ENCODE assay signal across 1 cellular context in genomic region chr2:78941751-78942150, GRCh38.
TF ChIP-seq lines count a peak whose summit lies in the region.

No MANE protein-coding gene starts in this region.

TF ChIP-seq in GM12878, 131 proteins besides CTCF, POLR2A, EP300 and RAD21 (continued from another document):
- TF ChIP-seq GATAD2B (conservative IDR thresholded peaks at IDR 0.05; ENCODE audit: low read depth) (no peak), SUZ12 (IDR thresholded peaks at IDR 0.05; ENCODE audit: unreplicated experiment) (no peak), TARDBP (IDR thresholded peaks at IDR 0.05; ENCODE audit: borderline replicate concordance) (no peak), ASH2L (IDR thresholded peaks at IDR 0.05; ENCODE audit: borderline replicate concordance, low read depth) (no peak)
